In genomic region chr1:201827321-201828281, GRCh38 we compare ENCODE assay signal across 14 cellular contexts. TPM values are rescaled to one million over a fixed set of nuclear protein-coding genes. Genes with fewer than 3 reads are reported as not detected.
A peak's percentile ranks its signal among the peaks of the same experiment; 100 is the strongest.
DNase-seq lines count a peak whose midpoint lies in the region; FAIRE-seq and TF ChIP-seq lines count a peak whose summit lies in the region.
"Had no signal": no experiment of that assay in that cellular context is flagged by ENCODE, and none has a peak within 500 bp of the region (broad histone marks: within the 10 kb centered on the region; RNA-seq: fewer than 3 reads in every experiment).

No MANE protein-coding gene starts in this region.

- peaks cover 0 to 5% (median 1%) of the 10 kb centered on the region in 4 experiments; a peak in 3 of 7 replicates for H3K4me1 ChIP-seq in H1 (replicated peaks in 1 of 4; ENCODE audit: control insufficient read depth in 3 of 4, insufficient read depth in 4 of 4, low read length in 3 of 4)
- peaks cover 38% of the 10 kb centered on the region for H3K4me1 ChIP-seq in osteoblast (ENCODE audit: insufficient read depth, low read length)
- H3K4me1 ChIP-seq in uterus, result peaks cover 0 to 6% of the 10 kb centered on the region in 2 donors

- 93% methylated on average over 12 of the region's 12 CpGs; no CpG with 5 or more reads in 1 of the 2 experiments for WGBS in H1 (ENCODE audit: extremely low coverage in 1 of 2, insufficient coverage in 1 of 2, insufficient read length in 1 of 2, insufficient replicate concordance in 2 of 2, low coverage in 1 of 2, low lambda C conversion rate in 2 of 2, missing lambda C conversion rate in 1 of 2), 2 experiments

- H2AK5ac ChIP-seq in H1 (ENCODE audit: low read depth, low read length), result no peak overlapping the region

- H3K18ac ChIP-seq in H1 (ENCODE audit: extremely low read depth, low read length), result no peak overlapping the region

- CTCF ChIA-PET in Calu3 (lab: Charles Lee), result no interaction called here
- CTCF ChIA-PET in H1 (lab: Charles Lee; ENCODE audit: partially characterized antibody), result interaction anchor here (0.5 to 4.1 kb wide), 15 partner anchors 10 to 1398 kb away, joined by 3 to 19 read pairs (median 3); no protein-coding TSS in a partner anchor

- H3K36me3 ChIP-seq in H1 (ENCODE audit: control insufficient read depth in 2 of 4, insufficient read depth in 4 of 4, low read length in 3 of 4) (no peaks in the 10 kb centered on the region; a peak in 1 of 8 replicates), osteoblast (ENCODE audit: insufficient read depth, low read length) (peaks cover 18% of the 10 kb centered on the region), uterus (no peaks in the 10 kb centered on the region)

- no peak overlapping the region for H4K5ac ChIP-seq in H1 (ENCODE audit: insufficient read length, low read depth, low read length)

- no peak for TF ChIP-seq RAD21 in H1 (IDR thresholded peaks at IDR 0.05 in 1 of 2, conservative IDR thresholded peaks at IDR 0.05 in 1 of 2; ENCODE audit: low read depth in 2 of 2, low read length in 2 of 2)

- no peak overlapping the region for H3K9ac ChIP-seq in H1 (replicated peaks in 1 of 4; ENCODE audit: extremely low read depth in 1 of 4, low read depth in 3 of 4, low read length in 3 of 4)

- H3K9me3 Mint-ChIP-seq in Calu3 (ENCODE audit: low read depth, unreplicated experiment), result no peaks in the 10 kb centered on the region
- H3K9me3 Mint-ChIP-seq: immature natural killer cell had no signal

- no peak for TF ChIP-seq EP300 in H1 (IDR thresholded peaks at IDR 0.05; ENCODE audit: borderline replicate concordance in 1 of 2, low read depth in 2 of 2, low read length in 2 of 2)

- H4K20me1 ChIP-seq in H1 (replicated peaks in 1 of 2; ENCODE audit: control insufficient read depth in 1 of 2, insufficient read depth in 2 of 2, low read length in 2 of 2) (peaks cover 10 to 13% of the 10 kb centered on the region in 2 experiments), osteoblast (ENCODE audit: insufficient read depth, low read length) (peaks cover 8% of the 10 kb centered on the region)

- H4K91ac ChIP-seq in H1 (replicated peaks; ENCODE audit: insufficient read length, low read length), result no peak overlapping the region

- no peak overlapping the region for H3K27ac ChIP-seq in H1 (ENCODE audit: low read depth, low read length)
- peak overlapping the region; percentile 35 for H3K27ac ChIP-seq in osteoblast (ENCODE audit: low read depth, low read length)
- no peak overlapping the region for H3K27ac ChIP-seq in uterus

- peaks cover 17% of the 10 kb centered on the region for H3K36me3 Mint-ChIP-seq in Calu3 (ENCODE audit: insufficient read depth, unreplicated experiment)
- H3K36me3 Mint-ChIP-seq: immature natural killer cell had no signal

- H3K9me3 ChIP-seq in H1 (ENCODE audit: insufficient read depth in 2 of 2, low read depth in 1 of 2, low read length in 1 of 2) (no peaks in the 10 kb centered on the region), osteoblast (ENCODE audit: low read depth, low read length) (no peaks in the 10 kb centered on the region), uterus (no peaks in the 10 kb centered on the region)

- H3K79me2 ChIP-seq in H1 (ENCODE audit: control insufficient read depth in 1 of 2, insufficient read depth in 2 of 2, low read length in 2 of 2) (peaks cover 28 to 35% of the 10 kb centered on the region in 2 experiments), osteoblast (ENCODE audit: insufficient read depth, low read length) (peaks cover 36% of the 10 kb centered on the region)

- no peak overlapping the region for H2BK5ac ChIP-seq in H1 (ENCODE audit: low read depth, low read length)

- no peak overlapping the region for H2BK120ac ChIP-seq in H1 (replicated peaks; ENCODE audit: low read depth, low read length)

- H3K79me1 ChIP-seq in H1 (ENCODE audit: low read depth, low read length), result no peaks in the 10 kb centered on the region

- H3K27ac Mint-ChIP-seq in Calu3 (ENCODE audit: unreplicated experiment), result peak overlapping the region; percentile 86

- no peak overlapping the region for H3K56ac ChIP-seq in H1 (replicated peaks; ENCODE audit: insufficient read length, low read depth, low read length)

- no peaks in the 10 kb centered on the region for H3K27me3 ChIP-seq in H1 (replicated peaks in 1 of 4; ENCODE audit: control insufficient read depth in 3 of 4, extremely low read depth in 1 of 4, insufficient read depth in 3 of 4, low read length in 3 of 4)
- no peaks in the 10 kb centered on the region for H3K27me3 ChIP-seq in osteoblast (ENCODE audit: insufficient read depth, low read length)
- H3K27me3 ChIP-seq in uterus, result no peaks in the 10 kb centered on the region

- H3K4me3 ChIP-seq in H1 (ENCODE audit: extremely low read depth in 1 of 4, insufficient read depth in 2 of 4, low read depth in 3 of 4, low read length in 4 of 4) (no peak overlapping the region), osteoblast (ENCODE audit: insufficient read depth, low read length) (peak overlapping the region; percentile 98), uterus (no peak overlapping the region)

- H3K14ac ChIP-seq in H1 (ENCODE audit: insufficient read length), result no peak overlapping the region

- DNase-seq in Calu3 (no peak), M059J (ENCODE audit: low read depth) (peak; percentile 12), H1 (ENCODE audit: low read depth in 1 of 2, low spot score in 2 of 2) (no peak), osteoblast (ENCODE audit: insufficient read length, low spot score, missing footprints) (peak; percentile 81), RKO (ENCODE audit: low spot score) (no peak), NCI-H446 treated with DMSO at 0.1 percent for 48 hours (lab: John Stamatoyannopoulos, UW) (no peak), uterus (no peak)
- DNase-seq: activated CD4-positive, alpha-beta T cell treated with anti-CD3 and anti-CD28 coated beads for 36 hours; activated T-cell treated with anti-CD3 and anti-CD28 coated beads, Interleukin-2, amount 50 U/mL, for 1 hour; amygdala; effector CD4-positive, alpha-beta T cell; immature natural killer cell; midbrain; T-helper 17 cell had no signal

- H2BK15ac ChIP-seq in H1 (ENCODE audit: low read length), result no peak overlapping the region

- TF ChIP-seq CTCF in Calu3 (IDR thresholded peaks at IDR 0.05; ENCODE audit: unreplicated experiment) (no peak), H1 (IDR thresholded peaks at IDR 0.05; ENCODE audit: control extremely low read depth in 1 of 3, insufficient read depth in 1 of 3, low read depth in 1 of 3, low read length in 3 of 3) (no peak), osteoblast (IDR thresholded peaks at IDR 0.05; ENCODE audit: extremely low read depth, low read depth, low read length) (no peak), uterus (IDR thresholded peaks at IDR 0.05) (no peak)

- 0 out of 2 replicates have a peak, but pooled peaks cover 3% of the 10 kb centered on the region for H3K23me2 ChIP-seq in H1 (ENCODE audit: low read depth, low read length)

- no peak overlapping the region for H2BK20ac ChIP-seq in H1 (ENCODE audit: low read length)

- H2BK12ac ChIP-seq in H1 (ENCODE audit: low read depth, low read length), result no peak overlapping the region

- H3K27me3 Mint-ChIP-seq in Calu3 (ENCODE audit: unreplicated experiment), result no peaks in the 10 kb centered on the region
- H3K27me3 Mint-ChIP-seq: activated CD4-positive, alpha-beta T cell treated with anti-CD3 and anti-CD28 coated beads for 36 hours; T-helper 17 cell had no signal

- POLR2A ChIA-PET in H1 (lab: Charles Lee; ENCODE audit: partially characterized antibody), result interaction anchor here (0.6 to 2.0 kb wide), 4 partner anchors 10 to 90 kb away, joined by 3 to 4 read pairs (median 3); no protein-coding TSS in a partner anchor

- intact Hi-C loops in Calu3 (cut with micrococcal nuclease; ENCODE audit: unreplicated experiment), result no loop called here
- intact Hi-C loops in uterus (cut with DNase I; ENCODE audit: low total_unique reads), result no loop called here

- H3K4me2 ChIP-seq in H1 (ENCODE audit: insufficient read depth in 1 of 2, low read depth in 2 of 2, low read length in 2 of 2), result 0 out of 4 replicates have a peak overlapping the region, but pooled peaks of 1 of the 2 experiments have one; percentile 7
- peak overlapping the region; percentile 52 for H3K4me2 ChIP-seq in osteoblast (ENCODE audit: insufficient read depth, low read length)

- H3K4me3 Mint-ChIP-seq in Calu3 (ENCODE audit: low read depth, unreplicated experiment), result no peak overlapping the region
- H3K4me3 Mint-ChIP-seq: T-helper 17 cell had no signal

- peaks cover 30% of the 10 kb centered on the region for H3K4me1 Mint-ChIP-seq in Calu3 (ENCODE audit: low read depth, unreplicated experiment)

- FAIRE-seq in H1 (lab: Jason Lieb, UNC), result no peak

- no TSS peak for BruUV-seq in Calu3 (replicated peaks; lab: Mats Ljungman, UMichigan)

- no peak overlapping the region for H3K23ac ChIP-seq in H1 (ENCODE audit: insufficient read length)

- no peak overlapping the region for H4K8ac ChIP-seq in H1 (ENCODE audit: extremely low read depth, insufficient read depth, low read length)

- no peak overlapping the region for H3K4ac ChIP-seq in H1 (replicated peaks; ENCODE audit: insufficient read length, low read depth, low read length)

- TF ChIP-seq POLR2A in H1 (IDR thresholded peaks at IDR 0.05; ENCODE audit: control extremely low read depth in 1 of 2, low read depth in 2 of 2, low read length in 2 of 2), result no peak
- TF ChIP-seq POLR2A in uterus (IDR thresholded peaks at IDR 0.05), result no peak

- no peak overlapping the region for H2AFZ ChIP-seq in H1 (ENCODE audit: low read length)
- H2AFZ ChIP-seq in osteoblast (ENCODE audit: low read length), result no peak overlapping the region

TF ChIP-seq in H1, 55 proteins besides CTCF, POLR2A, EP300 and RAD21 (continues in another document):
- TF ChIP-seq SIRT6 (IDR thresholded peaks at IDR 0.05; ENCODE audit: low read length) (no peak), EZH2 (IDR thresholded peaks at IDR 0.05; ENCODE audit: low read depth, low read length, severe bottlenecking) (no peak), CEBPB (IDR thresholded peaks at IDR 0.05; ENCODE audit: low read depth, low read length) (peak; percentile 10; the same call in 1 of the 2 replicates), JUND (IDR thresholded peaks at IDR 0.05; ENCODE audit: low read length) (no peak)

RNA-seq across cellular contexts. Expression of gene IPO9, which starts 1.4 kb away (rescaled TPM):
- total RNA-seq in Calu3 (2022) (86.3 and 98.8 TPM in 2 replicates), osteoblast (26.1 and 26.8 TPM in 2 replicates), uterus (10 to 100 TPM in 3 of 4 donors, 1 to 10 TPM in 1; 8.8 to 48.5 (median 35.2) TPM)
- total RNA-seq in M059J (2014; rRNA removed; shearing (Covaris generic)), result 31.3 and 43.9 TPM in 2 replicates
- 122 and 124 TPM in 2 replicates for total RNA-seq in H1 (2021; fragmentation: NEBNext Ultra II Directional; extraction: Animal tissue kit (Norgen Biotek cat#: 25700))
- 60.4 and 61.0 TPM in 2 replicates for polyA plus RNA-seq in H1 (2011; rRNA removed)
- polyA plus RNA-seq in H1 (2011; cell fraction: cytosol; rRNA removed), result 52.6 TPM
- 86.1 TPM for polyA plus RNA-seq in H1 (2011; cell fraction: nucleus; rRNA removed)
- 54.4 to 90.7 TPM (median 74.8 TPM) in 4 replicates for polyA plus RNA-seq in H1 (2012, experiment 1 of 2)
- polyA plus RNA-seq in H1 (2012, experiment 2 of 2), result 10.5 TPM
- polyA plus RNA-seq in H1 (2013, experiment 1 of 2), result 49.5 TPM
- polyA plus RNA-seq in H1 (2013, experiment 2 of 2), result 50.6 TPM
- 108 and 162 TPM in 2 replicates for polyA minus RNA-seq in H1 (2011; rRNA and poly(A)+ RNA removed)
- 54.3 TPM for polyA minus RNA-seq in H1 (2011; cell fraction: cytosol; rRNA and poly(A)+ RNA removed)
- 55.7 TPM for polyA minus RNA-seq in H1 (2011; cell fraction: nucleus; rRNA and poly(A)+ RNA removed)

Comparison
In these comparisons a context has a peak if more than half of its experiments do, and no peak if none do; other contexts are left out.
1. DNase-seq: peak in M059J (single experiment) and osteoblast (single experiment); none in Calu3 (single experiment), H1 (0 of 2), RKO (single experiment), NCI-H446 treated with DMSO at 0.1 percent for 48 hours (single experiment) and uterus (0 of 2).